9 cellular contexts compared by ENCODE assay signal in the genomic region with DNA sequence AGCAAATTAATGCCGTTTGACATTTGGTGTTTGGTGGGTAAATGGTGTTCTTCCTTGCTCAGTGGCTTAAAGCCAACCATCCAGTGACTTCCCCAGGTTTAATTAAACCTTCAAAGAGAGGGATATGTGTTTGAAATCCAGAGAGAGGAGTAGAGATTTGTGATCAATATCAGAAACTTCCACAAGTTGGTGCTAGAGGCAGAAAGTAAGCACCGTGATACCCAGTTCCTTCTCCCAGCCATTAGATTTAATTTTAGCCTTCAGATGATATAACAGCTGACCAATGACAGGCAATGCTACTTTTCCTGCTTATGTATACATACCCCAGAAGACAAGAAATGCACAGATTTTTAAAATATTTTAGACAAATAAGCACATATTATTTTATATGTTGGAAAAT.
DNase-seq lines count a peak whose midpoint lies in the region; ATAC-seq and TF ChIP-seq lines count a peak whose summit lies in the region.
"Had no signal": no experiment of that assay in that cellular context is flagged by ENCODE, and none has a peak within 500 bp of the region (broad histone marks: within the 10 kb centered on the region; RNA-seq: fewer than 3 reads in every experiment).

No MANE protein-coding gene starts in this region.

- H3K4me3 ChIP-seq in thoracic aorta (no peak overlapping the region), vagina (no peak overlapping the region)

- TF ChIP-seq POLR2A in vagina (IDR thresholded peaks at IDR 0.05), result no peak

- TF ChIP-seq CTCF in thoracic aorta (IDR thresholded peaks at IDR 0.05) (peak; percentile 14), GM13977 (IDR thresholded peaks at IDR 0.05; ENCODE audit: extremely low read depth, insufficient read depth, missing control alignments) (no peak), vagina (IDR thresholded peaks at IDR 0.05) (no peak)

- no peak for ATAC-seq in thoracic aorta (ENCODE audit: insufficient number of reproducible peaks, low FRiP score, low read depth)
- ATAC-seq: natural killer cell had no signal

- H3K27ac ChIP-seq in thoracic aorta, result no peak overlapping the region
- H3K27ac ChIP-seq in vagina, result no peak overlapping the region

- intact Hi-C loops in vagina (cut with DNase I), result no loop called here

- H3K9me3 ChIP-seq in thoracic aorta, result no peaks in the 10 kb centered on the region
- H3K9me3 ChIP-seq in vagina, result no peaks in the 10 kb centered on the region

- in situ Hi-C loops in GM13977 (cut with MboI; ENCODE audit: low pct_unique_long_range_greater_than_20kb, low sequenced_read_pairs, unreplicated experiment), result no loop called here

- no peaks in the 10 kb centered on the region for H3K4me1 ChIP-seq in thoracic aorta (ENCODE audit: control insufficient read depth in 1 of 2, low read depth in 2 of 2)
- H3K4me1 ChIP-seq in vagina, result no peaks in the 10 kb centered on the region

- peak; percentile 11 to 37 for DNase-seq in NCI-H2081 (lab: John Stamatoyannopoulos, UW)
- no peak for DNase-seq in NCI-H2081 treated with DMSO at 0.1 percent for 48 hours (lab: John Stamatoyannopoulos, UW)
- peak; percentile 16 for DNase-seq in RPMI7951 (ENCODE audit: low read depth)
- peak; percentile 15 for DNase-seq in globus pallidus (ENCODE audit: low spot score)
- no peak for DNase-seq in thoracic aorta (ENCODE audit: low spot score)
- no peak for DNase-seq in NCI-H187 (lab: John Stamatoyannopoulos, UW)
- no peak for DNase-seq in GM13977 (ENCODE audit: low spot score)
- DNase-seq in vagina (ENCODE audit: extremely low spot score in 2 of 2), result no peak
- DNase-seq: natural killer cell had no signal

- H3K36me3 ChIP-seq in thoracic aorta (no peaks in the 10 kb centered on the region), vagina (no peaks in the 10 kb centered on the region)

- H3K27me3 ChIP-seq in thoracic aorta (replicated peaks; ENCODE audit: insufficient read depth), result no peaks in the 10 kb centered on the region
- H3K27me3 ChIP-seq in vagina, result no peaks in the 10 kb centered on the region

Comparison
In these comparisons a context has a peak if more than half of its experiments do, and no peak if none do; other contexts are left out.
1. DNase-seq: peak in NCI-H2081 (2 of 2), RPMI7951 (single experiment) and globus pallidus (single experiment); none in NCI-H2081 treated with DMSO at 0.1 percent for 48 hours (single experiment), thoracic aorta (single experiment), NCI-H187 (0 of 2), GM13977 (single experiment) and vagina (0 of 2).